Comparison of ENCODE assay signal across 34 cellular contexts in genomic region chr1:71292203-71292602, GRCh38.
DNase-seq lines count a peak whose midpoint lies in the region; ATAC-seq, FAIRE-seq and TF ChIP-seq lines count a peak whose summit lies in the region.
"Had no signal": no experiment of that assay in that cellular context is flagged by ENCODE, and none has a peak within 500 bp of the region (broad histone marks: within the 10 kb centered on the region; RNA-seq: fewer than 3 reads in every experiment).

No MANE protein-coding gene starts in this region.

- H2BK120ac ChIP-seq in IMR-90 (ENCODE audit: low read depth, low read length): no peak overlapping the region

- no peak overlapping the region for H2BK20ac ChIP-seq in IMR-90 (ENCODE audit: low read depth, low read length)

- in situ Hi-C loops in HepG2 (cut with HindIII; ENCODE audit: extremely low pct_ligation_motif_present, low pct_unique_long_range_greater_than_20kb) (loop anchor here (10.0 kb wide), 1 partner anchor 57 kb away; no protein-coding TSS in a partner anchor), IMR-90 (cut with MboI; ENCODE audit: low sequenced_read_pairs) (no loop called here), K562 (cut with MboI) (no loop called here), brain microvascular endothelial cell (cut with HindIII; ENCODE audit: low pct_ligation_motif_present, low sequenced_read_pairs) (no loop called here)

- H3K79me1 ChIP-seq in IMR-90 (ENCODE audit: low read depth in 1 of 2, low read length in 2 of 2): no peaks in the 10 kb centered on the region

- BruUV-seq in HepG2 (replicated peaks; lab: Mats Ljungman, UMichigan) (no TSS peak), IMR-90 (replicated peaks; lab: Mats Ljungman, UMichigan) (no TSS peak), K562 (replicated peaks; lab: Mats Ljungman, UMichigan) (no TSS peak)

- H3K27ac ChIP-seq in HepG2 (ENCODE audit: extremely low read length, insufficient read depth, low read length) (no peak overlapping the region), right lobe of liver (no peak overlapping the region), A549 (no peak overlapping the region), IMR-90 (ENCODE audit: insufficient read depth, low read length) (no peak overlapping the region), K562 (ENCODE audit: extremely low read depth, low read depth, low read length) (no peak overlapping the region), brain microvascular endothelial cell (no peak overlapping the region)
- H3K27ac ChIP-seq: 22Rv1; BLaER1; BLaER1 treated with 17β-estradiol and CSF1 and Interleukin-3, amounts not matched to agents 10 nM and 100 nM; C4-2B had no signal

- no peak overlapping the region for H3K4ac ChIP-seq in IMR-90 (ENCODE audit: low read depth, low read length)

- no peak for TF ChIP-seq CTCF in HepG2 (CRISPR knock-in tag; IDR thresholded peaks at IDR 0.05)
- no peak for TF ChIP-seq CTCF in right lobe of liver (IDR thresholded peaks at IDR 0.05)
- no peak for TF ChIP-seq CTCF in A549 (IDR thresholded peaks at IDR 0.05)
- TF ChIP-seq CTCF in IMR-90 (conservative IDR thresholded peaks at IDR 0.05; ENCODE audit: low read depth, low read length): no peak
- TF ChIP-seq CTCF in K562 (IDR thresholded peaks at IDR 0.05 in 2 of 3, conservative IDR thresholded peaks at IDR 0.05 in 1 of 3; ENCODE audit: insufficient read depth in 2 of 3, low read depth in 1 of 3, low read length in 3 of 3): no peak
- TF ChIP-seq CTCF in brain microvascular endothelial cell (IDR thresholded peaks at IDR 0.05; ENCODE audit: low read depth, low read length, missing control alignments): no peak

- ATAC-seq in HepG2 (no peak), right lobe of liver (no peak), A549 (no peak), IMR-90 (ENCODE audit: low read depth) (no peak), K562 (no peak), GM21619 (IDR thresholded peaks at IDR 0.05; ENCODE audit: unreplicated experiment) (no peak)
- ATAC-seq: CD8-positive, alpha-beta T cell had no signal

- H3K36me3 ChIP-seq in HepG2 (replicated peaks in 1 of 2; ENCODE audit: control insufficient read depth in 1 of 2, insufficient read depth in 2 of 2, low read length in 2 of 2) (no peaks in the 10 kb centered on the region), right lobe of liver (no peaks in the 10 kb centered on the region), IMR-90 (ENCODE audit: control insufficient read depth, insufficient read depth, low read length) (no peaks in the 10 kb centered on the region), K562 (ENCODE audit: control insufficient read depth, insufficient read depth, low read length) (no peaks in the 10 kb centered on the region), brain microvascular endothelial cell (replicated peaks) (no peaks in the 10 kb centered on the region)
- H3K36me3 ChIP-seq: BE2C; BLaER1; BLaER1 treated with 17β-estradiol and CSF1 and Interleukin-3, amounts not matched to agents 10 nM and 100 nM had no signal

- H3K9me3 ChIP-seq in HepG2 (ENCODE audit: low read length) (peaks cover 88% of the 10 kb centered on the region), right lobe of liver (no peaks in the 10 kb centered on the region), A549 (no peaks in the 10 kb centered on the region), IMR-90 (ENCODE audit: control insufficient read depth, insufficient read depth, low read length) (no peaks in the 10 kb centered on the region), K562 (replicated peaks; ENCODE audit: control insufficient read depth, insufficient read depth, low read depth, low read length) (no peaks in the 10 kb centered on the region)
- H3K9me3 ChIP-seq: BE2C; BLaER1; BLaER1 treated with 17β-estradiol and CSF1 and Interleukin-3, amounts not matched to agents 10 nM and 100 nM; Caco-2 had no signal

- H4K20me1 ChIP-seq in HepG2 (ENCODE audit: insufficient read depth, low read length): no peaks in the 10 kb centered on the region
- no peaks in the 10 kb centered on the region for H4K20me1 ChIP-seq in IMR-90 (ENCODE audit: insufficient read depth, low read length)
- no peaks in the 10 kb centered on the region for H4K20me1 ChIP-seq in K562 (replicated peaks; ENCODE audit: control insufficient read depth, insufficient read depth, low read length)
- H4K20me1 ChIP-seq: BLaER1; BLaER1 treated with 17β-estradiol and CSF1 and Interleukin-3, amounts not matched to agents 10 nM and 100 nM had no signal

- TF ChIP-seq RAD21 in HepG2 (CRISPR knock-in tag; IDR thresholded peaks at IDR 0.05): no peak
- TF ChIP-seq RAD21 in A549 (conservative IDR thresholded peaks at IDR 0.05 in 1 of 2, IDR thresholded peaks at IDR 0.05 in 1 of 2): no peak
- no peak for TF ChIP-seq RAD21 in IMR-90 (IDR thresholded peaks at IDR 0.05; ENCODE audit: low read length)
- TF ChIP-seq RAD21 in K562 (CRISPR knock-in tag; conservative IDR thresholded peaks at IDR 0.05 in 1 of 2, IDR thresholded peaks at IDR 0.05 in 1 of 2): no peak

- H2AFZ ChIP-seq in HepG2 (ENCODE audit: low read length) (no peak overlapping the region), IMR-90 (replicated peaks; ENCODE audit: low read length, poor library complexity) (no peak overlapping the region), K562 (ENCODE audit: low read depth, low read length) (no peak overlapping the region)

- H3K79me2 ChIP-seq in HepG2 (ENCODE audit: insufficient read depth, low read length) (no peaks in the 10 kb centered on the region), K562 (ENCODE audit: control insufficient read depth, insufficient read depth, low read length) (no peaks in the 10 kb centered on the region)

- no peak overlapping the region for H3K56ac ChIP-seq in IMR-90 (ENCODE audit: extremely low read depth, insufficient read depth, low read length)

- H3K9ac ChIP-seq in HepG2 (ENCODE audit: insufficient read depth, low read depth, low read length) (no peak overlapping the region), IMR-90 (ENCODE audit: low read depth, low read length) (no peak overlapping the region), K562 (ENCODE audit: insufficient read depth in 1 of 2, low read depth in 2 of 2, low read length in 2 of 2) (no peak overlapping the region)
- H3K9ac ChIP-seq: BLaER1; BLaER1 treated with 17β-estradiol and CSF1 and Interleukin-3, amounts not matched to agents 10 nM and 100 nM had no signal

- TF ChIP-seq EP300 in HepG2 (IDR thresholded peaks at IDR 0.05; ENCODE audit: low read depth in 2 of 2, low read length in 2 of 2): no peak
- no peak for TF ChIP-seq EP300 in HepG2 (CRISPR knock-in tag; IDR thresholded peaks at IDR 0.05; ENCODE audit: borderline replicate concordance)
- no peak for TF ChIP-seq EP300 in A549 (IDR thresholded peaks at IDR 0.05)
- TF ChIP-seq EP300 in K562 (IDR thresholded peaks at IDR 0.05; ENCODE audit: low read length): no peak

- no peak overlapping the region for H2BK5ac ChIP-seq in IMR-90 (ENCODE audit: low read depth, low read length, poor library complexity, severe bottlenecking)

- H3K9me1 ChIP-seq in IMR-90 (ENCODE audit: insufficient read depth, low read length): no peaks in the 10 kb centered on the region
- H3K9me1 ChIP-seq in K562 (ENCODE audit: control insufficient read depth, insufficient read depth, low read length): no peaks in the 10 kb centered on the region

- no peak overlapping the region for H3K4me3 ChIP-seq in HepG2 (replicated peaks in 1 of 3; ENCODE audit: insufficient read depth in 1 of 3, low read depth in 2 of 3, low read length in 3 of 3)
- H3K4me3 ChIP-seq in right lobe of liver: no peak overlapping the region
- H3K4me3 ChIP-seq in A549: no peak overlapping the region
- no peak overlapping the region for H3K4me3 ChIP-seq in IMR-90 (ENCODE audit: insufficient read depth, low read depth, low read length)
- no peak overlapping the region for H3K4me3 ChIP-seq in K562
- no peak overlapping the region for H3K4me3 ChIP-seq in brain microvascular endothelial cell (ENCODE audit: low read depth, low read length)
- H3K4me3 ChIP-seq: BLaER1; BLaER1 treated with 17β-estradiol and CSF1 and Interleukin-3, amounts not matched to agents 10 nM and 100 nM had no signal

- no peak overlapping the region for H4K8ac ChIP-seq in IMR-90 (ENCODE audit: low read depth in 2 of 2, low read length in 2 of 2)

- H3K4me1 ChIP-seq in HepG2 (ENCODE audit: insufficient read depth, low read length): no peaks in the 10 kb centered on the region
- no peaks in the 10 kb centered on the region for H3K4me1 ChIP-seq in right lobe of liver
- no peaks in the 10 kb centered on the region for H3K4me1 ChIP-seq in A549
- H3K4me1 ChIP-seq in IMR-90 (ENCODE audit: control insufficient read depth, insufficient read depth, low read length): no peaks in the 10 kb centered on the region
- H3K4me1 ChIP-seq in K562 (replicated peaks in 1 of 2; ENCODE audit: control insufficient read depth in 2 of 2, insufficient read depth in 2 of 2, low read length in 2 of 2): no peaks in the 10 kb centered on the region
- H3K4me1 ChIP-seq: BE2C, BLaER1, Caco-2 had no signal

- DNase-seq in HepG2 (ENCODE audit: low spot score) (no peak), right lobe of liver (no peak), A549 (ENCODE audit: low read depth in 1 of 2, low spot score in 1 of 2) (no peak), IMR-90 (no peak), K562 (ENCODE audit: extremely low read depth in 1 of 4, low spot score in 3 of 4) (no peak), brain microvascular endothelial cell (no peak), GM19240 (ENCODE audit: insufficient read length, low spot score) (no peak)
- DNase-seq: 8988T; ACHN; AML-193; BE2C; C1 segment of cervical spinal cord; Caco-2; Calu3; CD4-positive, alpha-beta memory T cell; CD4-positive, alpha-beta T cell; CD4-positive, CD25-positive, alpha-beta regulatory T cell; CD8-positive, alpha-beta memory T cell; CD8-positive, alpha-beta T cell; COR-L47; DMS 273 treated with DMSO at 0.1 percent for 48 hours; DMS153; DMS53; DMS79; DMS79 treated with DMSO at 0.1 percent for 48 hours; DND-41; EL had no signal

- CTCF ChIA-PET in HepG2 (lab: Yijun Ruan, JAX; ENCODE audit: low intra/inter-chr PET ratio, low total read pairs): no interaction called here
- CTCF ChIA-PET in A549 (lab: Yijun Ruan, JAX): no interaction called here
- CTCF ChIA-PET in IMR-90 (lab: Yijun Ruan, JAX): no interaction called here
- CTCF ChIA-PET in K562 (lab: Yijun Ruan, JAX; ENCODE audit: low intra/inter-chr PET ratio): no interaction called here

- intact Hi-C loops in HepG2 (cut with micrococcal nuclease; ENCODE audit: unreplicated experiment) (no loop called here), right lobe of liver (cut with DNase I) (no loop called here), IMR-90 (cut with micrococcal nuclease) (no loop called here), K562 (cut with micrococcal nuclease) (no loop called here)

- H3K4me2 ChIP-seq in HepG2 (ENCODE audit: low read depth, low read length) (no peak overlapping the region), A549 (no peak overlapping the region), IMR-90 (ENCODE audit: low read depth, low read length) (no peak overlapping the region), K562 (ENCODE audit: insufficient read depth, low read length) (no peak overlapping the region)
- H3K4me2 ChIP-seq: BLaER1; BLaER1 treated with 17β-estradiol and CSF1 and Interleukin-3, amounts not matched to agents 10 nM and 100 nM had no signal

- 3% methylated on average over 2 of the region's 2 CpGs for WGBS in HepG2 (ENCODE audit: low lambda C conversion rate)
- WGBS in right lobe of liver (ENCODE audit: insufficient coverage, low coverage, low lambda C conversion rate, missing lambda C conversion rate): 81% methylated on average over 2 of the region's 2 CpGs
- 2% methylated on average over 2 of the region's 2 CpGs for WGBS in A549 (ENCODE audit: missing lambda C conversion rate)
- no CpG with 5 or more reads among the region's 2 CpGs for WGBS in IMR-90 (ENCODE audit: extremely low coverage in 2 of 2, insufficient read length in 1 of 2), 2 experiments
- WGBS in K562 (ENCODE audit: insufficient coverage, low coverage, missing lambda C conversion rate): 0% methylated on average over 2 of the region's 2 CpGs

- no peak overlapping the region for H3K23ac ChIP-seq in IMR-90 (ENCODE audit: low read depth, low read length)

- H3K18ac ChIP-seq in IMR-90 (ENCODE audit: low read depth, low read length): no peak overlapping the region

- H2AK5ac ChIP-seq in IMR-90 (ENCODE audit: low read depth, low read length): no peak overlapping the region

- POLR2A ChIA-PET in HepG2 (lab: Yijun Ruan, JAX) (no interaction called here), A549 (lab: Yijun Ruan, JAX) (no interaction called here), IMR-90 (lab: Charles Lee; ENCODE audit: unreplicated experiment) (no interaction called here), K562 (lab: Yijun Ruan, JAX) (interaction anchor here (0.5 kb wide), 1 partner anchor 21 kb away, joined by 3 read pairs; no protein-coding TSS in a partner anchor)

- H3K27me3 ChIP-seq in HepG2 (ENCODE audit: control insufficient read depth in 1 of 2, insufficient read depth in 2 of 2, low read length in 2 of 2): no peaks in the 10 kb centered on the region
- no peaks in the 10 kb centered on the region for H3K27me3 ChIP-seq in right lobe of liver
- H3K27me3 ChIP-seq in IMR-90 (ENCODE audit: control insufficient read depth, insufficient read depth, low read length): no peaks in the 10 kb centered on the region
- no peaks in the 10 kb centered on the region for H3K27me3 ChIP-seq in K562 (ENCODE audit: control insufficient read depth in 2 of 2, insufficient read depth in 2 of 2, low read length in 2 of 2)
- H3K27me3 ChIP-seq in brain microvascular endothelial cell (replicated peaks): no peaks in the 10 kb centered on the region
- H3K27me3 ChIP-seq: BE2C; BLaER1; BLaER1 treated with 17β-estradiol and CSF1 and Interleukin-3, amounts not matched to agents 10 nM and 100 nM had no signal

- no peak overlapping the region for H4K91ac ChIP-seq in IMR-90 (ENCODE audit: insufficient read depth, low read depth, low read length)

- TF ChIP-seq POLR2A in HepG2 (IDR thresholded peaks at IDR 0.05; ENCODE audit: insufficient read depth in 1 of 2, low read depth in 2 of 2, low read length in 2 of 2) (no peak), right lobe of liver (IDR thresholded peaks at IDR 0.05) (no peak), A549 (IDR thresholded peaks at IDR 0.05; ENCODE audit: low read length) (no peak), IMR-90 (IDR thresholded peaks at IDR 0.05; ENCODE audit: low read depth, low read length) (no peak), K562 (conservative IDR thresholded peaks at IDR 0.05) (no peak)

- no peak overlapping the region for H2AK9ac ChIP-seq in IMR-90 (replicated peaks; ENCODE audit: low read depth, low read length, poor library complexity)

- H3K14ac ChIP-seq in IMR-90 (replicated peaks; ENCODE audit: low read depth, low read length): no peak overlapping the region

- H4K5ac ChIP-seq in IMR-90 (ENCODE audit: low read depth, low read length): no peak overlapping the region

- dilution Hi-C loops in IMR-90 (cut with HindIII; ENCODE audit: low sequenced_read_pairs, unreplicated experiment): no loop called here

- no peak overlapping the region for H2BK15ac ChIP-seq in IMR-90 (ENCODE audit: low read depth, low read length)

- FAIRE-seq in HepG2 (lab: Jason Lieb, UNC) (no peak), A549 (lab: Jason Lieb, UNC) (no peak), K562 (lab: Jason Lieb, UNC) (no peak)
- FAIRE-seq: A204.1, D721Med had no signal

Comparison
In these comparisons a context has a peak if more than half of its experiments do, and no peak if none do; other contexts are left out.
1. Of the 241 proteins assayed by ChIP-seq in both HepG2 and K562: peak only in HepG2: MAFF and MAFK; only in K562: none; in both: none; in neither: 239.